In the genomic region with DNA sequence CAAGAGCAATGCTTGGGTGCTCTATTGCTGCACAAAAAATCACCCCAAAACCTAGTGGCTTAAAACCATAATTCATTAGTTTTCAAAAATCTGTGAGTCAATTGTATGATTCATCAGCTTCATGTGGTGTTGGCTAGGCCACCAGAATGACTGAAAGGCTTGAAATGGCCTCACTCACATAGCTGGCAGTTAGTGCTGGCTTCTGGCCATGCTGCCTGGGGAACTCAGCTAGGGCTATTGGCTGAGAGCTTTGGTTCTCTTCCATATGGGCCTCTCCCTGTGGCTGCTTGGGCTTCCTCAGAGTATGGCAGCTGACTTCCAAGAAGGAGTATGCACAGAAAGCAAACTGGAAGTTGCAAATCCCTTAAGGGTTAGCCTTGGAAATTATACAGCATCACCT, we compare ENCODE assay signal across 9 cellular contexts. TPM values are rescaled to one million over a fixed set of nuclear protein-coding genes. Genes with fewer than 3 reads are reported as not detected.
A peak's percentile ranks its signal among the peaks of the same experiment; 100 is the strongest.
DNase-seq lines count a peak whose midpoint lies in the region; ATAC-seq, FAIRE-seq and TF ChIP-seq lines count a peak whose summit lies in the region.
"Had no signal": no experiment of that assay in that cellular context is flagged by ENCODE, and none has a peak within 500 bp of the region (broad histone marks: within the 10 kb centered on the region; RNA-seq: fewer than 3 reads in every experiment).

No MANE protein-coding gene starts in this region.

- H3K27ac ChIP-seq in endothelial cell of umbilical vein (ENCODE audit: insufficient read depth, low read depth, low read length) = peak overlapping the region; percentile 50
- no peak overlapping the region for H3K27ac ChIP-seq in left lung

- no peaks in the 10 kb centered on the region for H3K9me1 ChIP-seq in endothelial cell of umbilical vein (replicated peaks; ENCODE audit: control insufficient read depth, extremely low read depth, insufficient read depth, low read length)

- H4K20me1 ChIP-seq in endothelial cell of umbilical vein (replicated peaks; ENCODE audit: control insufficient read depth, extremely low read depth, insufficient read depth, low read length) = no peaks in the 10 kb centered on the region

- no peak overlapping the region for H3K9ac ChIP-seq in endothelial cell of umbilical vein (replicated peaks; ENCODE audit: extremely low read depth, insufficient read depth, low read length)

- no TSS peak for BruUV-seq in endothelial cell of umbilical vein (replicated peaks; lab: Mats Ljungman, UMichigan)

- TF ChIP-seq CTCF in endothelial cell of umbilical vein (IDR thresholded peaks at IDR 0.05; ENCODE audit: extremely low read depth in 1 of 2, insufficient read depth in 1 of 2, low read depth in 1 of 2, low read length in 2 of 2) = no peak
- no peak for TF ChIP-seq CTCF in left lung (IDR thresholded peaks at IDR 0.05)

- DNase-seq in activated naive CD4-positive, alpha-beta T cell treated with Interleukin-2 at 50 U/mL for 16 hours = peak; percentile 13
- DNase-seq in activated naive CD4-positive, alpha-beta T cell (lab: John Stamatoyannopoulos, UW) = no peak
- peak; percentile 92 for DNase-seq in RPMI7951 (ENCODE audit: low read depth)
- no peak for DNase-seq in endothelial cell of umbilical vein (ENCODE audit: low read depth, low spot score)
- DNase-seq in stromal cell of bone marrow (ENCODE audit: low read depth) = peak; percentile 92
- no peak for DNase-seq in left ventricle myocardium superior
- no peak for DNase-seq in left lung
- DNase-seq: stimulated activated CD4-positive, alpha-beta T cell treated with anti-CD3 and anti-CD28 coated beads, Interleukin-4, amount 100 ng/mL, for 24 hours had no signal

- H3K27me3 ChIP-seq in endothelial cell of umbilical vein (ENCODE audit: control insufficient read depth in 2 of 2, insufficient read depth in 2 of 2, low read length in 2 of 2) (no peaks in the 10 kb centered on the region), left lung (no peaks in the 10 kb centered on the region)

- no peak overlapping the region for H2AFZ ChIP-seq in endothelial cell of umbilical vein (ENCODE audit: low read depth, low read length)

- no peak for TF ChIP-seq POLR2A in endothelial cell of umbilical vein (IDR thresholded peaks at IDR 0.05; ENCODE audit: low read depth, low read length)

- H3K4me1 ChIP-seq in endothelial cell of umbilical vein (ENCODE audit: control insufficient read depth, extremely low read depth, insufficient read depth, low read length) (peaks cover 20% of the 10 kb centered on the region), left lung (peaks cover 0 to 13% of the 10 kb centered on the region in 2 donors)

- peaks cover 14% of the 10 kb centered on the region for H3K79me2 ChIP-seq in endothelial cell of umbilical vein (ENCODE audit: control insufficient read depth, insufficient read depth, low read length)

- CTCF ChIA-PET in endothelial cell of umbilical vein (lab: Charles Lee) = interaction anchor here (1.2 to 1.3 kb wide), 2 partner anchors 25 to 751 kb away, joined by 3 to 4 read pairs; no protein-coding TSS in a partner anchor

- H3K4me3 ChIP-seq in endothelial cell of umbilical vein (replicated peaks in 1 of 3; ENCODE audit: insufficient read depth in 1 of 3, low read depth in 1 of 3, low read length in 3 of 3) (no peak overlapping the region), left lung (no peak overlapping the region)

- no peak overlapping the region for H3K4me2 ChIP-seq in endothelial cell of umbilical vein (ENCODE audit: insufficient read depth, low read length)

- ATAC-seq in left ventricle myocardium superior (no peak), left lung (no peak), HG03139 (IDR thresholded peaks at IDR 0.05; ENCODE audit: unreplicated experiment) (no peak)

- intact Hi-C loops in endothelial cell of umbilical vein (cut with micrococcal nuclease) (no loop called here), left ventricle myocardium superior (cut with micrococcal nuclease) (no loop called here), left lung (cut with DNase I) (no loop called here)

- H3K36me3 ChIP-seq in endothelial cell of umbilical vein (ENCODE audit: control insufficient read depth in 2 of 2, extremely low read depth in 1 of 2, insufficient read depth in 2 of 2, low read length in 2 of 2) (no peaks in the 10 kb centered on the region), left lung (no peaks in the 10 kb centered on the region)

- POLR2A ChIA-PET in endothelial cell of umbilical vein (lab: Charles Lee) = no interaction called here

- no peaks in the 10 kb centered on the region for H3K9me3 ChIP-seq in endothelial cell of umbilical vein (replicated peaks; ENCODE audit: control insufficient read depth, insufficient read depth, low read length)
- no peaks in the 10 kb centered on the region for H3K9me3 ChIP-seq in left lung

- dilution Hi-C loops in endothelial cell of umbilical vein (cut with MboI; ENCODE audit: extremely low pct_ligation_motif_present, low sequenced_read_pairs) = no loop called here

- peak; percentile 56 for FAIRE-seq in endothelial cell of umbilical vein (lab: Jason Lieb, UNC)

TF ChIP-seq in endothelial cell of umbilical vein, 7 proteins besides CTCF, POLR2A, EP300 and RAD21:
- TF ChIP-seq MAX (IDR thresholded peaks at IDR 0.05; ENCODE audit: insufficient read depth, insufficient read length) (no peak), FOS (IDR thresholded peaks at IDR 0.05; ENCODE audit: borderline replicate concordance, insufficient read depth, low read length) (peak; percentile 70), EZH2 (IDR thresholded peaks at IDR 0.05; ENCODE audit: borderline replicate concordance, low read depth, low read length, severe bottlenecking) (no peak), POLR2AphosphoS5 (IDR thresholded peaks at IDR 0.05; ENCODE audit: insufficient read depth, low read depth, low read length) (no peak), GATA2 (IDR thresholded peaks at IDR 0.05; ENCODE audit: insufficient read depth, insufficient read length, low read depth, low read length) (no peak), MYC (IDR thresholded peaks at IDR 0.05; ENCODE audit: low read depth, low read length) (no peak), JUN (IDR thresholded peaks at IDR 0.05; ENCODE audit: borderline replicate concordance, insufficient read depth, insufficient read length, low read depth) (no peak)

RNA-seq across cellular contexts. Expression of gene MTMR1, which starts 3.1 kb away (rescaled TPM):
- total RNA-seq in RPMI7951 (2014; rRNA removed; shearing (Covaris generic)) = 7.6 and 8.9 TPM in 2 replicates
- 20.3 and 20.7 TPM in 2 replicates for total RNA-seq in endothelial cell of umbilical vein
- 17.1 and 17.6 TPM in 2 replicates for polyA plus RNA-seq in endothelial cell of umbilical vein
- 13.9 and 14.1 TPM in 2 replicates for polyA plus RNA-seq in endothelial cell of umbilical vein (2011; cell fraction: cytosol; rRNA removed)
- polyA plus RNA-seq in endothelial cell of umbilical vein (2011; cell fraction: nucleus; rRNA removed) = 50.3 and 68.8 TPM in 2 replicates
- polyA plus RNA-seq in endothelial cell of umbilical vein (2012) = 19.2 and 22.8 TPM in 2 replicates
- 24.5 and 30.0 TPM in 2 replicates for polyA minus RNA-seq in endothelial cell of umbilical vein
- 18.3 TPM for polyA minus RNA-seq in endothelial cell of umbilical vein (2011; cell fraction: cytosol; rRNA and poly(A)+ RNA removed)
- polyA minus RNA-seq in endothelial cell of umbilical vein (2011; cell fraction: nucleus; rRNA and poly(A)+ RNA removed) = 22.5 and 28.6 TPM in 2 replicates
- total RNA-seq in left ventricle myocardium superior = 20.7 TPM
- total RNA-seq in left lung = 10 to 100 TPM; 21.1 to 21.9 TPM

Comparison
In these comparisons a context has a peak if more than half of its experiments do, and no peak if none do; other contexts are left out.
1. DNase-seq: peak in activated naive CD4-positive, alpha-beta T cell treated with Interleukin-2 at 50 U/mL for 16 hours (single experiment), RPMI7951 (single experiment) and stromal cell of bone marrow (single experiment); none in activated naive CD4-positive, alpha-beta T cell (0 of 4), endothelial cell of umbilical vein (single experiment), left ventricle myocardium superior (single experiment) and left lung (0 of 2).